12 cellular contexts compared by ENCODE assay signal in genomic region chr17:12664894-12665262, GRCh38. TPM values are rescaled to one million over a fixed set of nuclear protein-coding genes. Genes with fewer than 3 reads are reported as not detected.
DNase-seq lines count a peak whose midpoint lies in the region; ATAC-seq and TF ChIP-seq lines count a peak whose summit lies in the region.
"Had no signal": no experiment of that assay in that cellular context is flagged by ENCODE, and none has a peak within 500 bp of the region (broad histone marks: within the 10 kb centered on the region; RNA-seq: fewer than 3 reads in every experiment).

No MANE protein-coding gene starts in this region.

- no peak for ATAC-seq in Right ventricle myocardium inferior
- ATAC-seq in upper lobe of left lung (ENCODE audit: low FRiP score in 2 of 2), result no peak
- ATAC-seq in CD8-positive, alpha-beta T cell, result no peak
- ATAC-seq: activated CD8-positive, alpha-beta T cell treated with anti-CD3 and anti-CD28 coated beads for 36 hours; HCT116; K562; naive thymus-derived CD8-positive, alpha-beta T cell had no signal

- no peaks in the 10 kb centered on the region for H3K36me3 Mint-ChIP-seq in endodermal cell (ENCODE audit: low read depth)
- H3K36me3 Mint-ChIP-seq in CD8-positive, alpha-beta T cell, result no peaks in the 10 kb centered on the region

- H3K27ac Mint-ChIP-seq in endodermal cell, result no peak overlapping the region
- H3K27ac Mint-ChIP-seq in CD8-positive, alpha-beta T cell, result no peak overlapping the region
- H3K27ac Mint-ChIP-seq: activated CD8-positive, alpha-beta T cell treated with anti-CD3 and anti-CD28 coated beads for 36 hours; naive thymus-derived CD8-positive, alpha-beta T cell had no signal

- no peaks in the 10 kb centered on the region for H3K9me3 ChIP-seq in cardiac muscle cell (ENCODE audit: low read depth)
- H3K9me3 ChIP-seq in endodermal cell (ENCODE audit: control insufficient read depth, low read length), result no peaks in the 10 kb centered on the region
- no peaks in the 10 kb centered on the region for H3K9me3 ChIP-seq in mucosa of rectum (ENCODE audit: control insufficient read depth in 2 of 2, low read length in 2 of 2)
- no peaks in the 10 kb centered on the region for H3K9me3 ChIP-seq in upper lobe of left lung
- H3K9me3 ChIP-seq in CD8-positive, alpha-beta T cell (ENCODE audit: low read length), result no peaks in the 10 kb centered on the region

- TF ChIP-seq CTCF in cardiac muscle cell (IDR thresholded peaks at IDR 0.05; ENCODE audit: low read depth, low read length), result no peak
- TF ChIP-seq CTCF in endodermal cell (conservative IDR thresholded peaks at IDR 0.05), result no peak
- no peak for TF ChIP-seq CTCF in upper lobe of left lung (IDR thresholded peaks at IDR 0.05)
- no peak for TF ChIP-seq CTCF in CD8-positive, alpha-beta T cell (IDR thresholded peaks at IDR 0.05)

- CTCF ChIA-PET in CD8-positive, alpha-beta T cell (lab: Charles Lee), result no interaction called here

- peak overlapping the region; percentile 72 for H3K4me3 Mint-ChIP-seq in endodermal cell
- no peak overlapping the region for H3K4me3 Mint-ChIP-seq in CD8-positive, alpha-beta T cell
- H3K4me3 Mint-ChIP-seq: activated CD8-positive, alpha-beta T cell treated with anti-CD3 and anti-CD28 coated beads for 36 hours had no signal

- H3K4me1 Mint-ChIP-seq in endodermal cell, result peaks cover 38% of the 10 kb centered on the region
- H3K4me1 Mint-ChIP-seq in CD8-positive, alpha-beta T cell (ENCODE audit: low read depth), result no peaks in the 10 kb centered on the region

- intact Hi-C loops in Right ventricle myocardium inferior (cut with DNase I), result loop anchor here (5.0 kb wide), 1 partner anchor 327 kb away; no protein-coding TSS in a partner anchor
- intact Hi-C loops in CD8-positive, alpha-beta T cell (cut with DNase I, micrococcal nuclease), result no loop called here

- H3K4me1 ChIP-seq in cardiac muscle cell (ENCODE audit: low read depth) (peaks cover 8% of the 10 kb centered on the region), endodermal cell (ENCODE audit: control insufficient read depth, insufficient read depth, low read length) (peaks cover 4% of the 10 kb centered on the region), mucosa of rectum (ENCODE audit: control insufficient read depth in 2 of 2, insufficient read depth in 2 of 2, low read length in 2 of 2) (peaks cover 0 to 2% of the 10 kb centered on the region in 2 donors), upper lobe of left lung (peaks cover 11 to 12% (median 12%) of the 10 kb centered on the region in 4 donors)
- no peaks in the 10 kb centered on the region for H3K4me1 ChIP-seq in CD8-positive, alpha-beta T cell (ENCODE audit: insufficient read depth, low read length)

- WGBS in endodermal cell (ENCODE audit: insufficient coverage in 1 of 2, insufficient read length in 1 of 2), 2 experiments, result 30 to 50% methylated on average over 6 to 11 of the region's 11 CpGs
- WGBS in upper lobe of left lung, 2 donors, result 10 to 21% methylated on average over 11 of the region's 11 CpGs

- TF ChIP-seq POLR2A in upper lobe of left lung (IDR thresholded peaks at IDR 0.05), result no peak

- peaks cover 25% of the 10 kb centered on the region for H3K27me3 Mint-ChIP-seq in endodermal cell (ENCODE audit: insufficient read depth)
- peaks cover 40% of the 10 kb centered on the region for H3K27me3 Mint-ChIP-seq in CD8-positive, alpha-beta T cell (ENCODE audit: low read depth)

- H3K27ac ChIP-seq in cardiac muscle cell (peak overlapping the region; percentile 69), endodermal cell (ENCODE audit: low read depth, low read length) (no peak overlapping the region), mucosa of rectum (ENCODE audit: low read depth in 2 of 2, low read length in 2 of 2) (peak overlapping the region; percentile 47 to 56), upper lobe of left lung (peak overlapping the region in 1 of 4 donors; percentile 52)
- no peak overlapping the region for H3K27ac ChIP-seq in CD8-positive, alpha-beta T cell (ENCODE audit: low read depth, low read length)

- peak overlapping the region; percentile 59 for H3K9ac ChIP-seq in endodermal cell (ENCODE audit: extremely low read depth, low read length, poor library complexity, severe bottlenecking)
- H3K9ac ChIP-seq in mucosa of rectum (ENCODE audit: low read depth in 1 of 2, low read length in 2 of 2), result peak overlapping the region; percentile 19

- H3K27me3 ChIP-seq in cardiac muscle cell (no peaks in the 10 kb centered on the region), endodermal cell (ENCODE audit: control insufficient read depth, insufficient read depth, low read length, poor library complexity, severe bottlenecking) (peaks cover 8% of the 10 kb centered on the region), mucosa of rectum (ENCODE audit: control insufficient read depth in 2 of 2, insufficient read depth in 2 of 2, low read length in 2 of 2) (peaks cover 25 to 33% of the 10 kb centered on the region in 2 donors), upper lobe of left lung (peaks cover 0 to 22% (median 12%) of the 10 kb centered on the region in 4 donors)
- no peaks in the 10 kb centered on the region for H3K27me3 ChIP-seq in CD8-positive, alpha-beta T cell (ENCODE audit: insufficient read depth, low read length)

- H3K4me3 ChIP-seq in cardiac muscle cell, result peak overlapping the region; percentile 81
- H3K4me3 ChIP-seq in endodermal cell (ENCODE audit: low read length), result peak overlapping the region; percentile 85
- H3K4me3 ChIP-seq in mucosa of rectum (ENCODE audit: low read length in 2 of 2), result peak overlapping the region; percentile 55 to 71
- peak overlapping the region in 3 of 4 donors; percentile 34 to 47 (median 47) for H3K4me3 ChIP-seq in upper lobe of left lung
- no peak overlapping the region for H3K4me3 ChIP-seq in CD8-positive, alpha-beta T cell (ENCODE audit: low read depth, low read length)
- H3K4me3 ChIP-seq: K562 had no signal

- H3K36me3 ChIP-seq in cardiac muscle cell, result no peaks in the 10 kb centered on the region
- no peaks in the 10 kb centered on the region for H3K36me3 ChIP-seq in endodermal cell (ENCODE audit: control insufficient read depth, insufficient read depth, low read length)
- H3K36me3 ChIP-seq in mucosa of rectum (ENCODE audit: control insufficient read depth in 2 of 2, insufficient read depth in 2 of 2, low read length in 2 of 2), result no peaks in the 10 kb centered on the region
- no peaks in the 10 kb centered on the region for H3K36me3 ChIP-seq in upper lobe of left lung
- no peaks in the 10 kb centered on the region for H3K36me3 ChIP-seq in CD8-positive, alpha-beta T cell (ENCODE audit: insufficient read depth, low read length)

- H3K9me3 Mint-ChIP-seq in endodermal cell, result no peaks in the 10 kb centered on the region
- no peaks in the 10 kb centered on the region for H3K9me3 Mint-ChIP-seq in CD8-positive, alpha-beta T cell
- H3K9me3 Mint-ChIP-seq: activated CD8-positive, alpha-beta T cell treated with anti-CD3 and anti-CD28 coated beads for 36 hours had no signal

- TF ChIP-seq EP300 in upper lobe of left lung (IDR thresholded peaks at IDR 0.05), result no peak

- DNase-seq in cardiac muscle cell (ENCODE audit: low read depth in 1 of 2, low spot score in 1 of 2) (no peak), Right ventricle myocardium inferior (ENCODE audit: missing footprints) (no peak), endodermal cell (peak; percentile 63), upper lobe of left lung (no peak), NK-92 (lab: John Stamatoyannopoulos, UW; ENCODE audit: unreplicated experiment) (no peak)
- no peak for DNase-seq in activated CD4-positive, alpha-beta T cell treated with anti-CD3 and anti-CD28 coated beads for 48 hours
- DNase-seq in CD8-positive, alpha-beta T cell, result no peak
- DNase-seq: naive thymus-derived CD8-positive, alpha-beta T cell had no signal

- POLR2A ChIA-PET in CD8-positive, alpha-beta T cell (lab: Charles Lee), result no interaction called here

RNA-seq across cellular contexts. Expression of gene MYOCD, which starts 0.8 kb away (rescaled TPM):
- 122 and 160 TPM in 2 replicates for total RNA-seq in cardiac muscle cell
- polyA plus RNA-seq in cardiac muscle cell, result 70.8 and 93.1 TPM in 2 replicates
- total RNA-seq in Right ventricle myocardium inferior, result 37.6 TPM
- 10 to 100 TPM in 1 of 2 donors, 1 to 10 TPM in 1; 7.5 to 11.8 TPM for total RNA-seq in endodermal cell
- 1.7 TPM for polyA plus RNA-seq in endodermal cell (2013, experiment 1 of 2)
- 2.6 TPM for polyA plus RNA-seq in endodermal cell (2013, experiment 2 of 2)
- 1 to 10 TPM in 4 of 6 donors, under 1 TPM in 2; 0.89 to 5.2 (median 1.6) TPM for total RNA-seq in upper lobe of left lung
- total RNA-seq in CD8-positive, alpha-beta T cell, result not detected
- total RNA-seq: activated CD8-positive, alpha-beta T cell treated with anti-CD3 and anti-CD28 coated beads for 36 hours; K562; naive thymus-derived CD8-positive, alpha-beta T cell had no signal
- polyA plus RNA-seq: K562; naive thymus-derived CD8-positive, alpha-beta T cell had no signal

Comparison
In these comparisons a context has a peak if more than half of its experiments do, and no peak if none do; other contexts are left out.
1. H3K27ac ChIP-seq: peak in cardiac muscle cell (single experiment) and mucosa of rectum (2 of 2); none in endodermal cell (single experiment) and CD8-positive, alpha-beta T cell (single experiment).